ENCODE assay signal across 8 cellular contexts in the genomic region with DNA sequence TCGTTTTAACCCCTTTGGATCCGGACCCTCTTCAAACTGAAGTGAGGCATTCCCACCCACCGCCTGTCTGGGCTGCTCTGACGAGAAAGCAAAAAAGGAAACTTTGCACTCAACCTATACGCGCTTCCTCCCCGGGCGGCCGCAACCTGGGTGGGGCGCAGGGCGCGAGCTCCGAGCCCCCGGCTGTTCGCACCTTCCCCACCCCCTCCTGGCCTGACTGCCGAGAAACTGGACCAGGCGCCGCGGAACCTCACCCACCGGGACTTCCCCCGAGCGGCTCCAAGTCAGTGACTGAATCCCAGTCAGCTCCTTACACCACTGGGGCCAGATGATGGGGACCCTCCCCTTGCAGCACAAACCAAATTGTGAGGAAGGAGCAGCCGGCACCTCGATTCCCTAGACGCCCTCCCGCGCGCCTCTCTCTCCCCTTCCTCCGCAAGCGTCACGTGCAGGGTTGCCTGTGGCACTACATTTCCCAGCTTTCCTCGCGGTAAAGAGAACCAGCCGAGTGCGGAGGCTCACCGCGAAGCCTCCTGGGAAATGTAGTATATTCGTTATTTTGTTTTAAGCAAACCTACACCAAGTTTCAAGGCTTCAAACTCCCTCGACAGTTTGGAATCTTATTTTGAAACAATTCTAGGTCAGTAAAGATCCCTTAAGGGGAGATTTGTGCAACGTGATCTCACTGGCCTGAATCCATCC. TPM values are rescaled to one million over a fixed set of nuclear protein-coding genes. Genes with fewer than 3 reads are reported as not detected.
DNase-seq lines count a peak whose midpoint lies in the region; ATAC-seq, FAIRE-seq and TF ChIP-seq lines count a peak whose summit lies in the region.

A gene with protein sequence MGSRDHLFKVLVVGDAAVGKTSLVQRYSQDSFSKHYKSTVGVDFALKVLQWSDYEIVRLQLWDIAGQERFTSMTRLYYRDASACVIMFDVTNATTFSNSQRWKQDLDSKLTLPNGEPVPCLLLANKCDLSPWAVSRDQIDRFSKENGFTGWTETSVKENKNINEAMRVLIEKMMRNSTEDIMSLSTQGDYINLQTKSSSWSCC (minus strand): TSS at position 468 of the 702 bp plus-strand sequence. CDS start 526 bp downstream, outside the sequence.

- WGBS in mesodermal cell (ENCODE audit: insufficient coverage in 2 of 2), 2 experiments: 0% methylated on average over 20 to 25 of the region's 40 CpGs

- peak; percentile 41 for FAIRE-seq in endometrium (lab: Jason Lieb, UNC)

- H3K27ac Mint-ChIP-seq in activated CD8-positive, alpha-beta memory T cell treated with anti-CD3 and anti-CD28 coated beads, Interleukin-2, amount 10 ng/mL, durations not matched to agents 7 days and 5 days: peak within 1 kb of the TSS; percentile 93

- CTCF ChIA-PET in activated CD8-positive, alpha-beta memory T cell treated with anti-CD3 and anti-CD28 coated beads, Interleukin-2, amount 10 ng/mL, durations not matched to agents 7 days and 5 days (lab: Charles Lee): interaction anchor here (1.1 to 2.8 kb wide), 14 partner anchors 10 to 238 kb away, joined by 3 to 16 read pairs (median 5); a partner anchor contains a TSS

- H3K27ac ChIP-seq in mesodermal cell (ENCODE audit: low read depth, low read length, severe bottlenecking): no peak within 1 kb of the TSS

- H3K4me3 ChIP-seq in mesodermal cell (ENCODE audit: extremely low read depth, insufficient read depth, low read length, poor library complexity, severe bottlenecking): peak within 1 kb of the TSS; percentile 68

- H3K36me3 Mint-ChIP-seq in activated CD8-positive, alpha-beta memory T cell treated with anti-CD3 and anti-CD28 coated beads, Interleukin-2, amount 10 ng/mL, durations not matched to agents 7 days and 5 days: peaks cover 33% of the 10 kb centered on the region

- H3K27me3 Mint-ChIP-seq in activated CD8-positive, alpha-beta memory T cell treated with anti-CD3 and anti-CD28 coated beads, Interleukin-2, amount 10 ng/mL, durations not matched to agents 7 days and 5 days: no peaks in the 10 kb centered on the region

- ATAC-seq in activated CD8-positive, alpha-beta memory T cell treated with anti-CD3 and anti-CD28 coated beads, Interleukin-2, amount 10 ng/mL, durations not matched to agents 7 days and 5 days: peak; percentile 94

- H3K4me1 Mint-ChIP-seq in activated CD8-positive, alpha-beta memory T cell treated with anti-CD3 and anti-CD28 coated beads, Interleukin-2, amount 10 ng/mL, durations not matched to agents 7 days and 5 days: peaks cover 46% of the 10 kb centered on the region

- peak within 1 kb of the TSS; percentile 89 for H3K4me3 Mint-ChIP-seq in activated CD8-positive, alpha-beta memory T cell treated with anti-CD3 and anti-CD28 coated beads, Interleukin-2, amount 10 ng/mL, durations not matched to agents 7 days and 5 days

- DNase-seq in CMK (ENCODE audit: low read depth) (peak; percentile 45), GM20000 (ENCODE audit: low spot score) (peak; percentile 81), HT1080 (ENCODE audit: low read depth) (peak; percentile 78), NOMO-1 treated with dmso at 0.1 percent for 144 hours (lab: John Stamatoyannopoulos, UW; ENCODE audit: unreplicated experiment) (peak; percentile 81)
- peak; percentile 94 for DNase-seq in activated CD8-positive, alpha-beta memory T cell treated with anti-CD3 and anti-CD28 coated beads, Interleukin-2, amount 10 ng/mL, durations not matched to agents 7 days and 5 days
- DNase-seq in stimulated activated CD8-positive, alpha-beta memory T cell treated with anti-CD3 and anti-CD28 coated beads, Interleukin-15, amount 100 ng/mL, for 24 hours (ENCODE audit: low read depth): peak; percentile 56

- H3K4me1 ChIP-seq in mesodermal cell (ENCODE audit: control insufficient read depth, insufficient read depth, low read length, poor library complexity, severe bottlenecking): peaks cover under 1% of the 10 kb centered on the region

- H3K36me3 ChIP-seq in mesodermal cell (ENCODE audit: control insufficient read depth, insufficient read depth, low read length): no peaks in the 10 kb centered on the region

- no peaks in the 10 kb centered on the region for H3K9me3 Mint-ChIP-seq in activated CD8-positive, alpha-beta memory T cell treated with anti-CD3 and anti-CD28 coated beads, Interleukin-2, amount 10 ng/mL, durations not matched to agents 7 days and 5 days (ENCODE audit: low read depth)

- no peak for TF ChIP-seq CTCF in GM20000 (IDR thresholded peaks at IDR 0.05; ENCODE audit: extremely low read depth, missing control alignments)

- H3K9me3 ChIP-seq in mesodermal cell (ENCODE audit: control insufficient read depth, low read length): no peaks in the 10 kb centered on the region

RNA-seq across cellular contexts. Expression of the gene that starts here (rescaled TPM):
- total RNA-seq in HT1080 (2014; rRNA removed; shearing (Covaris generic)): 18.8 and 22.9 TPM in 2 replicates
- 20.8 and 24.3 TPM in 2 replicates for polyA plus RNA-seq in HT1080 (2015; cell fraction: cytosol; rRNA removed)
- 23.3 and 24.2 TPM in 2 replicates for polyA plus RNA-seq in HT1080 (2015; cell fraction: nucleus; rRNA removed)
- total RNA-seq in activated CD8-positive, alpha-beta memory T cell treated with anti-CD3 and anti-CD28 coated beads, Interleukin-2, amount 10 ng/mL, durations not matched to agents 7 days and 5 days: 10 to 100 TPM; 51.0 to 61.4 TPM
- polyA plus RNA-seq in mesodermal cell (2013, experiment 1 of 2): 6.9 TPM
- 7.6 TPM for polyA plus RNA-seq in mesodermal cell (2013, experiment 2 of 2)
